ENCODE assay signal across 1 cellular context in the genomic region with DNA sequence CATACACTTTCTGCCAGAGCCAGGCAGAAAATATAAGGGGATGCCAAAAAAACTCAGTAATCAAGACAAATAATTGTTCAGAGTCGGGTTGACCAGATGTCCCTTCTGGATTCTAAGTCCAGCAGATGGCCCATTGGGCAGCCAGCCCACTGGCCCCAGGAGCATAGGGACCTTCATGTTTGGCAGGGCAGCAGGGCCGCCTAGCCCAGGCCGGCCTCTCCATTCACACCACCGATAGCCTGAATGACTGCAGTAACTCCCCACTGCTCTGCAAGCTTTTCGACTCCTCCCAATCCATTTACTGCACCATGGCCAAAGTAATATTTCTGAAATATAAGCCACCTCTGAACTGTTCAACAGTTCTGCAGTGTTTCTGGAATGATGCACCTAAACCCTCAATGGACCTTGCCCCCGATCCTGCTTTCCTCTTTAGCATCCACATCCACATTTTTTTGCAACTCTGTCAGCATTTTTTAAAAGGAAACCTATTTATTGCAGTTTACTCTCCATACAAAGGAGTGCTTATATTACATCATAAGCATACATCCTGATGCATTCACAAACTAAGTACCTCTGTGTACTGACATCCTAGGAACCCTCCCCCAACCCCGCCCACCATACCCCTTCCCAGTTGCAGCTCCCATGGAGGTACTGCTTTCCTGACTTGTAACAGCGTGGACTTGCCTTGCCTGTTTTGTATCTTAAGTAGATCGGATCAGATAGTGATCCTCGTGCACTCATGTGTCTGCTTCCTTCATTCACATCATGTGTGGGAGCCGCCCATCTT.
TF ChIP-seq lines count a peak whose summit lies in the region.

No MANE protein-coding gene starts in this region.

TF ChIP-seq in HepG2, 621 proteins besides CTCF, POLR2A, EP300 and RAD21 (continued from another document and continues in another):
- TF ChIP-seq, protein P1, sequence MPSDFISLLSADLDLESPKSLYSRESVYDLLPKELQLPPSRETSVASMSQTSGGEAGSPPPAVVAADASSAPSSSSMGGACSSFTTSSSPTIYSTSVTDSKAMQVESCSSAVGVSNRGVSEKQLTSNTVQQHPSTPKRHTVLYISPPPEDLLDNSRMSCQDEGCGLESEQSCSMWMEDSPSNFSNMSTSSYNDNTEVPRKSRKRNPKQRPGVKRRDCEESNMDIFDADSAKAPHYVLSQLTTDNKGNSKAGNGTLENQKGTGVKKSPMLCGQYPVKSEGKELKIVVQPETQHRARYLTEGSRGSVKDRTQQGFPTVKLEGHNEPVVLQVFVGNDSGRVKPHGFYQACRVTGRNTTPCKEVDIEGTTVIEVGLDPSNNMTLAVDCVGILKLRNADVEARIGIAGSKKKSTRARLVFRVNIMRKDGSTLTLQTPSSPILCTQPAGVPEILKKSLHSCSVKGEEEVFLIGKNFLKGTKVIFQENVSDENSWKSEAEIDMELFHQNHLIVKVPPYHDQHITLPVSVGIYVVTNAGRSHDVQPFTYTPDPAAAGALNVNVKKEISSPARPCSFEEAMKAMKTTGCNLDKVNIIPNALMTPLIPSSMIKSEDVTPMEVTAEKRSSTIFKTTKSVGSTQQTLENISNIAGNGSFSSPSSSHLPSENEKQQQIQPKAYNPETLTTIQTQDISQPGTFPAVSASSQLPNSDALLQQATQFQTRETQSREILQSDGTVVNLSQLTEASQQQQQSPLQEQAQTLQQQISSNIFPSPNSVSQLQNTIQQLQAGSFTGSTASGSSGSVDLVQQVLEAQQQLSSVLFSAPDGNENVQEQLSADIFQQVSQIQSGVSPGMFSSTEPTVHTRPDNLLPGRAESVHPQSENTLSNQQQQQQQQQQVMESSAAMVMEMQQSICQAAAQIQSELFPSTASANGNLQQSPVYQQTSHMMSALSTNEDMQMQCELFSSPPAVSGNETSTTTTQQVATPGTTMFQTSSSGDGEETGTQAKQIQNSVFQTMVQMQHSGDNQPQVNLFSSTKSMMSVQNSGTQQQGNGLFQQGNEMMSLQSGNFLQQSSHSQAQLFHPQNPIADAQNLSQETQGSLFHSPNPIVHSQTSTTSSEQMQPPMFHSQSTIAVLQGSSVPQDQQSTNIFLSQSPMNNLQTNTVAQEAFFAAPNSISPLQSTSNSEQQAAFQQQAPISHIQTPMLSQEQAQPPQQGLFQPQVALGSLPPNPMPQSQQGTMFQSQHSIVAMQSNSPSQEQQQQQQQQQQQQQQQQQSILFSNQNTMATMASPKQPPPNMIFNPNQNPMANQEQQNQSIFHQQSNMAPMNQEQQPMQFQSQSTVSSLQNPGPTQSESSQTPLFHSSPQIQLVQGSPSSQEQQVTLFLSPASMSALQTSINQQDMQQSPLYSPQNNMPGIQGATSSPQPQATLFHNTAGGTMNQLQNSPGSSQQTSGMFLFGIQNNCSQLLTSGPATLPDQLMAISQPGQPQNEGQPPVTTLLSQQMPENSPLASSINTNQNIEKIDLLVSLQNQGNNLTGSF (CRISPR knock-in tag; IDR thresholded peaks at IDR 0.05), result no peak
- TF ChIP-seq SIN3B (IDR thresholded peaks at IDR 0.05; ENCODE audit: low read length) (no peak), ZBTB3 (CRISPR knock-in tag; IDR thresholded peaks at IDR 0.05; ENCODE audit: borderline replicate concordance, low read depth) (no peak), ZNF205 (CRISPR knock-in tag; IDR thresholded peaks at IDR 0.05) (no peak), LCORL (IDR thresholded peaks at IDR 0.05) (peak; percentile 86), LCORL (CRISPR knock-in tag; IDR thresholded peaks at IDR 0.05) (peak; percentile 66), STAT5B (CRISPR knock-in tag; IDR thresholded peaks at IDR 0.05) (no peak), ZNF569 (CRISPR knock-in tag; IDR thresholded peaks at IDR 0.05; ENCODE audit: borderline replicate concordance) (no peak), JDP2 (CRISPR knock-in tag; IDR thresholded peaks at IDR 0.05; ENCODE audit: borderline replicate concordance) (no peak), ZNF724P (CRISPR knock-in tag; IDR thresholded peaks at IDR 0.05; ENCODE audit: borderline replicate concordance) (no peak), MAFK (conservative IDR thresholded peaks at IDR 0.05 in 1 of 2, IDR thresholded peaks at IDR 0.05 in 1 of 2; ENCODE audit: low read length in 2 of 2) (peak; percentile 99), SP5 (CRISPR knock-in tag; IDR thresholded peaks at IDR 0.05; ENCODE audit: borderline replicate concordance, low read depth) (peak; percentile 99), KAT8 (CRISPR knock-in tag; IDR thresholded peaks at IDR 0.05) (peak; percentile 58; the same call in 1 of the 2 replicates), ZNF501 (CRISPR knock-in tag; IDR thresholded peaks at IDR 0.05) (no peak; the same call in 1 of the 2 replicates), GZF1 (CRISPR knock-in tag; IDR thresholded peaks at IDR 0.05) (no peak), ZNF10 (CRISPR knock-in tag; IDR thresholded peaks at IDR 0.05; ENCODE audit: borderline replicate concordance, low read depth) (no peak), ZNF30 (CRISPR knock-in tag; IDR thresholded peaks at IDR 0.05) (no peak), CENPX (CRISPR knock-in tag; IDR thresholded peaks at IDR 0.05) (no peak), POGZ (CRISPR knock-in tag; IDR thresholded peaks at IDR 0.05) (no peak; the same call in 1 of the 2 replicates), ADNP (CRISPR knock-in tag; IDR thresholded peaks at IDR 0.05) (no peak)
- TF ChIP-seq, protein P2, sequence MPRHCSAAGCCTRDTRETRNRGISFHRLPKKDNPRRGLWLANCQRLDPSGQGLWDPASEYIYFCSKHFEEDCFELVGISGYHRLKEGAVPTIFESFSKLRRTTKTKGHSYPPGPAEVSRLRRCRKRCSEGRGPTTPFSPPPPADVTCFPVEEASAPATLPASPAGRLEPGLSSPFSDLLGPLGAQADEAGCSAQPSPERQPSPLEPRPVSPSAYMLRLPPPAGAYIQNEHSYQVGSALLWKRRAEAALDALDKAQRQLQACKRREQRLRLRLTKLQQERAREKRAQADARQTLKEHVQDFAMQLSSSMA (CRISPR knock-in tag; IDR thresholded peaks at IDR 0.05), result no peak
- TF ChIP-seq, protein P3, sequence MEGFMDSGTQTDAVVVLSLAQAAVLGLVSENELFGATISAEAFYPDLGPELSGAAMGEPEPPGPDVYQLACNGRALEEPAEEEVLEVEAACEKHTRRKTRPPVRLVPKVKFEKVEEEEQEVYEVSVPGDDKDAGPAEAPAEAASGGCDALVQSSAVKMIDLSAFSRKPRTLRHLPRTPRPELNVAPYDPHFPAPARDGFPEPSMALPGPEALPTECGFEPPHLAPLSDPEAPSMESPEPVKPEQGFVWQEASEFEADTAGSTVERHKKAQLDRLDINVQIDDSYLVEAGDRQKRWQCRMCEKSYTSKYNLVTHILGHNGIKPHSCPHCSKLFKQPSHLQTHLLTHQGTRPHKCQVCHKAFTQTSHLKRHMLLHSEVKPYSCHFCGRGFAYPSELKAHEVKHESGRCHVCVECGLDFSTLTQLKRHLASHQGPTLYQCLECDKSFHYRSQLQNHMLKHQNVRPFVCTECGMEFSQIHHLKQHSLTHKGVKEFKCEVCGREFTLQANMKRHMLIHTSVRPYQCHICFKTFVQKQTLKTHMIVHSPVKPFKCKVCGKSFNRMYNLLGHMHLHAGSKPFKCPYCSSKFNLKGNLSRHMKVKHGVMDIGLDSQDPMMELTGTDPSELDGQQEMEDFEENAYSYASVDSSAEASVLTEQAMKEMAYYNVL (CRISPR knock-in tag; IDR thresholded peaks at IDR 0.05; ENCODE audit: borderline replicate concordance), result peak; percentile 83; the same call in 1 of the 2 replicates
- TF ChIP-seq, protein P4, sequence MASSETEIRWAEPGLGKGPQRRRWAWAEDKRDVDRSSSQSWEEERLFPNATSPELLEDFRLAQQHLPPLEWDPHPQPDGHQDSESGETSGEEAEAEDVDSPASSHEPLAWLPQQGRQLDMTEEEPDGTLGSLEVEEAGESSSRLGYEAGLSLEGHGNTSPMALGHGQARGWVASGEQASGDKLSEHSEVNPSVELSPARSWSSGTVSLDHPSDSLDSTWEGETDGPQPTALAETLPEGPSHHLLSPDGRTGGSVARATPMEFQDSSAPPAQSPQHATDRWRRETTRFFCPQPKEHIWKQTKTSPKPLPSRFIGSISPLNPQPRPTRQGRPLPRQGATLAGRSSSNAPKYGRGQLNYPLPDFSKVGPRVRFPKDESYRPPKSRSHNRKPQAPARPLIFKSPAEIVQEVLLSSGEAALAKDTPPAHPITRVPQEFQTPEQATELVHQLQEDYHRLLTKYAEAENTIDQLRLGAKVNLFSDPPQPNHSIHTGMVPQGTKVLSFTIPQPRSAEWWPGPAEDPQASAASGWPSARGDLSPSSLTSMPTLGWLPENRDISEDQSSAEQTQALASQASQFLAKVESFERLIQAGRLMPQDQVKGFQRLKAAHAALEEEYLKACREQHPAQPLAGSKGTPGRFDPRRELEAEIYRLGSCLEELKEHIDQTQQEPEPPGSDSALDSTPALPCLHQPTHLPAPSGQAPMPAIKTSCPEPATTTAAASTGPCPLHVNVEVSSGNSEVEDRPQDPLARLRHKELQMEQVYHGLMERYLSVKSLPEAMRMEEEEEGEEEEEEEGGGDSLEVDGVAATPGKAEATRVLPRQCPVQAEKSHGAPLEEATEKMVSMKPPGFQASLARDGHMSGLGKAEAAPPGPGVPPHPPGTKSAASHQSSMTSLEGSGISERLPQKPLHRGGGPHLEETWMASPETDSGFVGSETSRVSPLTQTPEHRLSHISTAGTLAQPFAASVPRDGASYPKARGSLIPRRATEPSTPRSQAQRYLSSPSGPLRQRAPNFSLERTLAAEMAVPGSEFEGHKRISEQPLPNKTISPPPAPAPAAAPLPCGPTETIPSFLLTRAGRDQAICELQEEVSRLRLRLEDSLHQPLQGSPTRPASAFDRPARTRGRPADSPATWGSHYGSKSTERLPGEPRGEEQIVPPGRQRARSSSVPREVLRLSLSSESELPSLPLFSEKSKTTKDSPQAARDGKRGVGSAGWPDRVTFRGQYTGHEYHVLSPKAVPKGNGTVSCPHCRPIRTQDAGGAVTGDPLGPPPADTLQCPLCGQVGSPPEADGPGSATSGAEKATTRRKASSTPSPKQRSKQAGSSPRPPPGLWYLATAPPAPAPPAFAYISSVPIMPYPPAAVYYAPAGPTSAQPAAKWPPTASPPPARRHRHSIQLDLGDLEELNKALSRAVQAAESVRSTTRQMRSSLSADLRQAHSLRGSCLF (CRISPR knock-in tag; IDR thresholded peaks at IDR 0.05; ENCODE audit: borderline replicate concordance), result no peak
- TF ChIP-seq, protein P5, sequence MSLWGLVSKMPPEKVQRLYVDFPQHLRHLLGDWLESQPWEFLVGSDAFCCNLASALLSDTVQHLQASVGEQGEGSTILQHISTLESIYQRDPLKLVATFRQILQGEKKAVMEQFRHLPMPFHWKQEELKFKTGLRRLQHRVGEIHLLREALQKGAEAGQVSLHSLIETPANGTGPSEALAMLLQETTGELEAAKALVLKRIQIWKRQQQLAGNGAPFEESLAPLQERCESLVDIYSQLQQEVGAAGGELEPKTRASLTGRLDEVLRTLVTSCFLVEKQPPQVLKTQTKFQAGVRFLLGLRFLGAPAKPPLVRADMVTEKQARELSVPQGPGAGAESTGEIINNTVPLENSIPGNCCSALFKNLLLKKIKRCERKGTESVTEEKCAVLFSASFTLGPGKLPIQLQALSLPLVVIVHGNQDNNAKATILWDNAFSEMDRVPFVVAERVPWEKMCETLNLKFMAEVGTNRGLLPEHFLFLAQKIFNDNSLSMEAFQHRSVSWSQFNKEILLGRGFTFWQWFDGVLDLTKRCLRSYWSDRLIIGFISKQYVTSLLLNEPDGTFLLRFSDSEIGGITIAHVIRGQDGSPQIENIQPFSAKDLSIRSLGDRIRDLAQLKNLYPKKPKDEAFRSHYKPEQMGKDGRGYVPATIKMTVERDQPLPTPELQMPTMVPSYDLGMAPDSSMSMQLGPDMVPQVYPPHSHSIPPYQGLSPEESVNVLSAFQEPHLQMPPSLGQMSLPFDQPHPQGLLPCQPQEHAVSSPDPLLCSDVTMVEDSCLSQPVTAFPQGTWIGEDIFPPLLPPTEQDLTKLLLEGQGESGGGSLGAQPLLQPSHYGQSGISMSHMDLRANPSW (CRISPR knock-in tag; IDR thresholded peaks at IDR 0.05; ENCODE audit: borderline replicate concordance), result no peak
- TF ChIP-seq, protein P6, sequence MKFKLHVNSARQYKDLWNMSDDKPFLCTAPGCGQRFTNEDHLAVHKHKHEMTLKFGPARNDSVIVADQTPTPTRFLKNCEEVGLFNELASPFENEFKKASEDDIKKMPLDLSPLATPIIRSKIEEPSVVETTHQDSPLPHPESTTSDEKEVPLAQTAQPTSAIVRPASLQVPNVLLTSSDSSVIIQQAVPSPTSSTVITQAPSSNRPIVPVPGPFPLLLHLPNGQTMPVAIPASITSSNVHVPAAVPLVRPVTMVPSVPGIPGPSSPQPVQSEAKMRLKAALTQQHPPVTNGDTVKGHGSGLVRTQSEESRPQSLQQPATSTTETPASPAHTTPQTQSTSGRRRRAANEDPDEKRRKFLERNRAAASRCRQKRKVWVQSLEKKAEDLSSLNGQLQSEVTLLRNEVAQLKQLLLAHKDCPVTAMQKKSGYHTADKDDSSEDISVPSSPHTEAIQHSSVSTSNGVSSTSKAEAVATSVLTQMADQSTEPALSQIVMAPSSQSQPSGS (CRISPR knock-in tag; IDR thresholded peaks at IDR 0.05), result peak; percentile 85
- TF ChIP-seq, protein P7, sequence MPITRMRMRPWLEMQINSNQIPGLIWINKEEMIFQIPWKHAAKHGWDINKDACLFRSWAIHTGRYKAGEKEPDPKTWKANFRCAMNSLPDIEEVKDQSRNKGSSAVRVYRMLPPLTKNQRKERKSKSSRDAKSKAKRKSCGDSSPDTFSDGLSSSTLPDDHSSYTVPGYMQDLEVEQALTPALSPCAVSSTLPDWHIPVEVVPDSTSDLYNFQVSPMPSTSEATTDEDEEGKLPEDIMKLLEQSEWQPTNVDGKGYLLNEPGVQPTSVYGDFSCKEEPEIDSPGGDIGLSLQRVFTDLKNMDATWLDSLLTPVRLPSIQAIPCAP (CRISPR knock-in tag; IDR thresholded peaks at IDR 0.05; ENCODE audit: low read depth), result no peak
- TF ChIP-seq, protein P8, sequence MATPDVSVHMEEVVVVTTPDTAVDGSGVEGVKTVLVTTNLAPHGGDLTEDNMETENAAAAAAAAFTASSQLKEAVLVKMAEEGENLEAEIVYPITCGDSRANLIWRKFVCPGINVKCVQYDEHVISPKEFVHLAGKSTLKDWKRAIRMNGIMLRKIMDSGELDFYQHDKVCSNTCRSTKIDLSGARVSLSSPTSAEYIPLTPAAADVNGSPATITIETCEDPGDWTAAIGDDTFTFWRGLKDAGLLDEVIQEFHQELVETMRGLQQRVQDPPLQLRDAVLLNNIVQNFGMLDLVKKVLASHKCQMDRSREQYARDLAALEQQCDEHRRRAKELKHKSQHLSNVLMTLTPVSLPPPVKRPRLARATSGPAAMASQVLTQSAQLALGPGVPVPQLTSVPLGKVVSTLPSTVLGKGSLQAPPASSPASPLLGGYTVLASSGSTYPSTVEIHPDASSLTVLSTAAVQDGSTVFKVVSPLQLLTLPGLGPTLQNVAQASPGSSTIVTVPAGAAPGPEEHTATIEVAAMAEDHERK (CRISPR knock-in tag; IDR thresholded peaks at IDR 0.05; ENCODE audit: low read depth), result no peak
- TF ChIP-seq, protein P9, sequence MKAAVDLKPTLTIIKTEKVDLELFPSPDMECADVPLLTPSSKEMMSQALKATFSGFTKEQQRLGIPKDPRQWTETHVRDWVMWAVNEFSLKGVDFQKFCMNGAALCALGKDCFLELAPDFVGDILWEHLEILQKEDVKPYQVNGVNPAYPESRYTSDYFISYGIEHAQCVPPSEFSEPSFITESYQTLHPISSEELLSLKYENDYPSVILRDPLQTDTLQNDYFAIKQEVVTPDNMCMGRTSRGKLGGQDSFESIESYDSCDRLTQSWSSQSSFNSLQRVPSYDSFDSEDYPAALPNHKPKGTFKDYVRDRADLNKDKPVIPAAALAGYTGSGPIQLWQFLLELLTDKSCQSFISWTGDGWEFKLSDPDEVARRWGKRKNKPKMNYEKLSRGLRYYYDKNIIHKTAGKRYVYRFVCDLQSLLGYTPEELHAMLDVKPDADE (CRISPR knock-in tag; IDR thresholded peaks at IDR 0.05), result no peak
